ENCODE assay signal across 8 cellular contexts in the genomic region with DNA sequence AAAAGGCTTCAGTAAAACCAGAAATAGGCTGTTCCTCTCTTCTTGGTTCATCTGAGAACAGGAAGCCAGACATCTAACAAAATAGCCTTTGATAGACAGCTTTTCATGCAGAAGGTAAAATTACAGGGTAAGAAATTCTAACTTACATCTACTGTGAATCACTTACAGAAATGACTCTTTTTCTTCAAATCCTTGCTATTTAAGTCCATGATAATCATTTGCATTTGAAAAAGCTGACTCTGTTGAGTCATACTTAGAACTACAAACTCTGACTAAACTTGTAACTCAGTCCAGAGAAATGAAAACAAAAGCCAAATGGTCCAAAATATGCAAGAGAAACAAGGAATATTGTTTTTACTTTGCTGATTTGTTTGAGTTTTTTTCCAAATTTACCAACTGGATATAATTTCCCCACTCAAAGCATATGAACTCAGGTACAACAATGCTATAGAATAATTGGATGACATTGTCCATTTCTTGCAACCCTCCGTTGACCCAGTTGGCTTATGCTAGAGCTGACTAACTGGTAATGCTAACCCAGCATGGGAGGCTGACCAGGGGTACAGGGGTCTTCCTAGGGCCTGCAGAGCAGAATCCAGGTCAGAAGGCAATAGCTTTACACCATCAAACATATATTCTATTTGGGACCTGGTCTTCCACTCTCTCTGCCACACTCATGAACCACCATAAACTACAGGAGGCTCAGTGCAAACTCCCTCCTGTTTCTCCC. TPM values are rescaled to one million over a fixed set of nuclear protein-coding genes. Genes with fewer than 3 reads are reported as not detected.
DNase-seq lines count a peak whose midpoint lies in the region; ATAC-seq and TF ChIP-seq lines count a peak whose summit lies in the region.

No MANE protein-coding gene starts in this region.

- intact Hi-C loops in natural killer cell (cut with micrococcal nuclease), result no loop called here
- intact Hi-C loops in left colon (cut with DNase I, micrococcal nuclease), result no loop called here
- intact Hi-C loops in CD14-positive monocyte (cut with micrococcal nuclease), result loop anchor here (5.0 to 10.0 kb wide), 2 partner anchors 633 to 635 kb away; no protein-coding TSS in a partner anchor
- intact Hi-C loops in lower lobe of right lung (cut with DNase I), result no loop called here

- H3K27me3 Mint-ChIP-seq in natural killer cell treated with Interleukin-12 subunit alpha and Interleukin-12 subunit beta and Interleukin-15 and Interleukin-18, amount 100 ng/mL, for 72 hours, result no peaks in the 10 kb centered on the region
- H3K27me3 Mint-ChIP-seq in natural killer cell (ENCODE audit: low read depth in 2 of 2) (no peaks in the 10 kb centered on the region), CD14-positive monocyte (ENCODE audit: low read depth in 3 of 3) (peaks cover 0 to 3% (median 0%) of the 10 kb centered on the region in 3 donors)
- H3K27me3 Mint-ChIP-seq in activated naive CD8-positive, alpha-beta T cell, result no peaks in the 10 kb centered on the region

- no peak overlapping the region for H3K27ac ChIP-seq in lower lobe of right lung

- no peak overlapping the region for H3K4me3 ChIP-seq in lower lobe of right lung

- H3K27ac Mint-ChIP-seq in natural killer cell treated with Interleukin-12 subunit alpha and Interleukin-12 subunit beta and Interleukin-15 and Interleukin-18, amount 100 ng/mL, for 72 hours, result peak overlapping the region; percentile 80 to 86
- H3K27ac Mint-ChIP-seq in natural killer cell, result no peak overlapping the region
- H3K27ac Mint-ChIP-seq in activated naive CD8-positive, alpha-beta T cell, result peak overlapping the region; percentile 95
- H3K27ac Mint-ChIP-seq in CD14-positive monocyte, result no peak overlapping the region

- no peaks in the 10 kb centered on the region for H3K36me3 Mint-ChIP-seq in natural killer cell treated with Interleukin-12 subunit alpha and Interleukin-12 subunit beta and Interleukin-15 and Interleukin-18, amount 100 ng/mL, for 72 hours
- H3K36me3 Mint-ChIP-seq in natural killer cell (no peaks in the 10 kb centered on the region), CD14-positive monocyte (peaks cover 40% of the 10 kb centered on the region in 2 donors)
- H3K36me3 Mint-ChIP-seq in activated naive CD8-positive, alpha-beta T cell, result peaks cover 2% of the 10 kb centered on the region

- TF ChIP-seq CTCF in natural killer cell (IDR thresholded peaks at IDR 0.05), result no peak
- no peak for TF ChIP-seq CTCF in CD14-positive monocyte (IDR thresholded peaks at IDR 0.05)
- no peak for TF ChIP-seq CTCF in lower lobe of right lung (IDR thresholded peaks at IDR 0.05)

- no peaks in the 10 kb centered on the region for H3K9me3 Mint-ChIP-seq in natural killer cell treated with Interleukin-12 subunit alpha and Interleukin-12 subunit beta and Interleukin-15 and Interleukin-18, amount 100 ng/mL, for 72 hours
- H3K9me3 Mint-ChIP-seq in natural killer cell (no peaks in the 10 kb centered on the region), CD14-positive monocyte (no peaks in the 10 kb centered on the region)
- no peaks in the 10 kb centered on the region for H3K9me3 Mint-ChIP-seq in activated naive CD8-positive, alpha-beta T cell (ENCODE audit: low read depth)

- peaks cover 19% of the 10 kb centered on the region for H3K36me3 ChIP-seq in lower lobe of right lung

- DNase-seq in natural killer cell treated with Interleukin-12 subunit alpha and Interleukin-12 subunit beta and Interleukin-15 and Interleukin-18, amount 100 ng/mL, for 72 hours (ENCODE audit: low spot score), result no peak
- DNase-seq in natural killer cell (no peak), GM19240 (ENCODE audit: insufficient read length, low spot score) (no peak), left colon (no peak), CD14-positive monocyte (ENCODE audit: low spot score) (no peak), lower lobe of right lung (no peak)

- H3K4me3 Mint-ChIP-seq in natural killer cell treated with Interleukin-12 subunit alpha and Interleukin-12 subunit beta and Interleukin-15 and Interleukin-18, amount 100 ng/mL, for 72 hours, result peak overlapping the region; percentile 83
- no peak overlapping the region for H3K4me3 Mint-ChIP-seq in natural killer cell
- peak overlapping the region; percentile 72 for H3K4me3 Mint-ChIP-seq in activated naive CD8-positive, alpha-beta T cell
- H3K4me3 Mint-ChIP-seq in CD14-positive monocyte, result no peak overlapping the region

- H3K27me3 ChIP-seq in lower lobe of right lung (ENCODE audit: low read depth), result no peaks in the 10 kb centered on the region

- peaks cover 22 to 38% of the 10 kb centered on the region in 2 donors for H3K4me1 Mint-ChIP-seq in natural killer cell treated with Interleukin-12 subunit alpha and Interleukin-12 subunit beta and Interleukin-15 and Interleukin-18, amount 100 ng/mL, for 72 hours (ENCODE audit: low read depth in 2 of 2)
- H3K4me1 Mint-ChIP-seq in natural killer cell, result peaks cover 0 to 8% of the 10 kb centered on the region in 2 donors
- H3K4me1 Mint-ChIP-seq in activated naive CD8-positive, alpha-beta T cell (ENCODE audit: low read depth), result peaks cover 26% of the 10 kb centered on the region
- H3K4me1 Mint-ChIP-seq in CD14-positive monocyte, result no peaks in the 10 kb centered on the region

- H3K4me1 ChIP-seq in lower lobe of right lung, result no peaks in the 10 kb centered on the region

- H3K9me3 ChIP-seq in lower lobe of right lung, result no peaks in the 10 kb centered on the region

- ATAC-seq in natural killer cell treated with Interleukin-12 subunit alpha and Interleukin-12 subunit beta and Interleukin-15 and Interleukin-18, amount 100 ng/mL, for 72 hours, result peak; percentile 77 to 88
- ATAC-seq in natural killer cell, result no peak
- peak; percentile 55 for ATAC-seq in HG03025 (IDR thresholded peaks at IDR 0.05; ENCODE audit: low FRiP score, unreplicated experiment)
- no peak for ATAC-seq in left colon
- no peak for ATAC-seq in lower lobe of right lung

RNA-seq across cellular contexts. Expression of a gene that starts 18.8 kb away (rescaled TPM):
- 10 to 100 TPM in 1 of 2 donors, 1 to 10 TPM in 1; 9.2 to 14.6 TPM for total RNA-seq in natural killer cell treated with Interleukin-12 subunit alpha and Interleukin-12 subunit beta and Interleukin-15 and Interleukin-18, amount 100 ng/mL, for 72 hours
- total RNA-seq in natural killer cell, result 1 to 10 TPM; 4.0 to 9.8 (median 6.8) TPM
- total RNA-seq in left colon, result 10 to 100 TPM in 1 of 2 donors, 1 to 10 TPM in 1; 8.9 to 12.4 TPM
- polyA plus RNA-seq in CD14-positive monocyte, result under 1 TPM in 1 of 2 donors, not detected in 1; 0.14 TPM
- 12.7 TPM for total RNA-seq in lower lobe of right lung

RNA-seq across cellular contexts. Expression of a gene that starts 49.5 kb away (rescaled TPM):
- total RNA-seq in natural killer cell treated with Interleukin-12 subunit alpha and Interleukin-12 subunit beta and Interleukin-15 and Interleukin-18, amount 100 ng/mL, for 72 hours, result 10 to 100 TPM; 10.5 to 16.1 TPM
- 10 to 100 TPM; 15.4 to 25.7 (median 17.5) TPM for total RNA-seq in natural killer cell
- total RNA-seq in left colon, result 10 to 100 TPM; 20.2 to 26.6 TPM
- 10 to 100 TPM; 12.3 to 16.9 TPM for polyA plus RNA-seq in CD14-positive monocyte
- 18.5 TPM for total RNA-seq in lower lobe of right lung

RNA-seq across cellular contexts. Expression of a gene that starts 49.6 kb away (rescaled TPM):
- total RNA-seq in natural killer cell treated with Interleukin-12 subunit alpha and Interleukin-12 subunit beta and Interleukin-15 and Interleukin-18, amount 100 ng/mL, for 72 hours, result 1 to 10 TPM in 1 of 2 donors, under 1 TPM in 1; 0.56 to 1.9 TPM
- total RNA-seq in natural killer cell, result 1 to 10 TPM in 1 of 3 donors, under 1 TPM in 2; 0.68 to 1.5 (median 0.98) TPM
- under 1 TPM; 0.22 to 0.37 TPM for total RNA-seq in left colon
- under 1 TPM; 0.74 to 0.92 TPM for polyA plus RNA-seq in CD14-positive monocyte
- 1.2 TPM for total RNA-seq in lower lobe of right lung

Comparison
In these comparisons a context has a peak if more than half of its experiments do, and no peak if none do; other contexts are left out.
1. ATAC-seq: peak in natural killer cell treated with Interleukin-12 subunit alpha and Interleukin-12 subunit beta and Interleukin-15 and Interleukin-18, amount 100 ng/mL, for 72 hours (2 of 2) and HG03025 (single experiment); none in natural killer cell (0 of 3), left colon (single experiment) and lower lobe of right lung (0 of 2).
2. H3K27ac Mint-ChIP-seq: peak in natural killer cell treated with Interleukin-12 subunit alpha and Interleukin-12 subunit beta and Interleukin-15 and Interleukin-18, amount 100 ng/mL, for 72 hours (2 of 2) and activated naive CD8-positive, alpha-beta T cell (single experiment); none in natural killer cell (0 of 2) and CD14-positive monocyte (0 of 7).
3. H3K4me3 Mint-ChIP-seq: peak in natural killer cell treated with Interleukin-12 subunit alpha and Interleukin-12 subunit beta and Interleukin-15 and Interleukin-18, amount 100 ng/mL, for 72 hours (single experiment) and activated naive CD8-positive, alpha-beta T cell (single experiment); none in natural killer cell (single experiment) and CD14-positive monocyte (0 of 2).
4. intact Hi-C loops: an anchor here in CD14-positive monocyte (5.0 to 10.0 kb wide); none called in natural killer cell, left colon and lower lobe of right lung.